Comparison of ENCODE assay signal across 15 cellular contexts in genomic region chr6:149691201-149691600, GRCh38. TPM values are rescaled to one million over a fixed set of nuclear protein-coding genes. Genes with fewer than 3 reads are reported as not detected.
DNase-seq lines count a peak whose midpoint lies in the region; ATAC-seq and TF ChIP-seq lines count a peak whose summit lies in the region.
"Had no signal": no experiment of that assay in that cellular context is flagged by ENCODE, and none has a peak within 500 bp of the region (broad histone marks: within the 10 kb centered on the region; RNA-seq: fewer than 3 reads in every experiment).

No MANE protein-coding gene starts in this region.

- H3K27me3 ChIP-seq in CD4-positive, CD25-positive, alpha-beta regulatory T cell (ENCODE audit: control insufficient read depth, insufficient read depth, low read length): no peaks in the 10 kb centered on the region
- no peaks in the 10 kb centered on the region for H3K27me3 ChIP-seq in CD4-positive, alpha-beta T cell (ENCODE audit: control insufficient read depth, insufficient read depth, low read length)
- H3K27me3 ChIP-seq in upper lobe of left lung: no peaks in the 10 kb centered on the region
- H3K27me3 ChIP-seq in Caco-2 (replicated peaks; ENCODE audit: control insufficient read depth, insufficient read depth, low read length): no peaks in the 10 kb centered on the region
- H3K27me3 ChIP-seq: BE2C had no signal

- H3K27ac Mint-ChIP-seq in CD4-positive, CD25-positive, alpha-beta regulatory T cell: peak overlapping the region; percentile 10 to 75 (median 26)
- H3K27ac Mint-ChIP-seq in CD4-positive, alpha-beta T cell: peak overlapping the region; percentile 50
- H3K27ac Mint-ChIP-seq in T-helper 17 cell (peak overlapping the region; percentile 82), progenitor cell of endocrine pancreas (peak overlapping the region; percentile 54), Caco-2 (ENCODE audit: unreplicated experiment) (no peak overlapping the region)
- no peak overlapping the region for H3K27ac Mint-ChIP-seq in stimulated activated naive B cell treated with anti-CD40 and anti-IgM and Interleukin-4, amounts not matched to agents 10 μg/mL and 1 μg/mL and 100 μg/mL, for 72 hours
- H3K27ac Mint-ChIP-seq: H9, IgD-negative memory B cell had no signal

- no peak overlapping the region for H3K4me3 ChIP-seq in CD4-positive, CD25-positive, alpha-beta regulatory T cell (ENCODE audit: low read depth, low read length)
- H3K4me3 ChIP-seq in upper lobe of left lung (no peak overlapping the region), Caco-2 (ENCODE audit: low read depth, low read length) (no peak overlapping the region)

- WGBS in upper lobe of left lung, 2 donors: 89 to 97% methylated on average over 2 of the region's 2 CpGs

- H3K27me3 Mint-ChIP-seq in CD4-positive, CD25-positive, alpha-beta regulatory T cell: no peaks in the 10 kb centered on the region
- no peaks in the 10 kb centered on the region for H3K27me3 Mint-ChIP-seq in CD4-positive, alpha-beta T cell
- no peaks in the 10 kb centered on the region for H3K27me3 Mint-ChIP-seq in T-helper 17 cell
- no peaks in the 10 kb centered on the region for H3K27me3 Mint-ChIP-seq in progenitor cell of endocrine pancreas
- no peaks in the 10 kb centered on the region for H3K27me3 Mint-ChIP-seq in Caco-2 (ENCODE audit: insufficient read depth, unreplicated experiment)
- no peaks in the 10 kb centered on the region for H3K27me3 Mint-ChIP-seq in stimulated activated naive B cell treated with anti-CD40 and anti-IgM and Interleukin-4, amounts not matched to agents 10 μg/mL and 1 μg/mL and 100 μg/mL, for 72 hours
- H3K27me3 Mint-ChIP-seq: CD8-positive, alpha-beta memory T cell; IgD-negative memory B cell had no signal

- H3K9me3 ChIP-seq in CD4-positive, CD25-positive, alpha-beta regulatory T cell (ENCODE audit: control insufficient read depth in 2 of 2, low read length in 2 of 2): no peaks in the 10 kb centered on the region
- no peaks in the 10 kb centered on the region for H3K9me3 ChIP-seq in CD4-positive, alpha-beta T cell (ENCODE audit: control insufficient read depth, low read length)
- H3K9me3 ChIP-seq in T-helper 17 cell (ENCODE audit: control insufficient read depth, low read length, poor library complexity, severe bottlenecking): no peaks in the 10 kb centered on the region
- no peaks in the 10 kb centered on the region for H3K9me3 ChIP-seq in upper lobe of left lung
- no peaks in the 10 kb centered on the region for H3K9me3 ChIP-seq in Caco-2
- H3K9me3 ChIP-seq: BE2C had no signal

- TF ChIP-seq EP300 in upper lobe of left lung (IDR thresholded peaks at IDR 0.05): no peak

- H3K9me3 Mint-ChIP-seq in CD4-positive, CD25-positive, alpha-beta regulatory T cell: peaks cover 0 to 1% (median 0%) of the 10 kb centered on the region in 7 donors
- no peaks in the 10 kb centered on the region for H3K9me3 Mint-ChIP-seq in CD4-positive, alpha-beta T cell
- no peaks in the 10 kb centered on the region for H3K9me3 Mint-ChIP-seq in progenitor cell of endocrine pancreas (ENCODE audit: low read depth)
- H3K9me3 Mint-ChIP-seq in Caco-2 (ENCODE audit: unreplicated experiment): no peaks in the 10 kb centered on the region
- H3K9me3 Mint-ChIP-seq in stimulated activated naive B cell treated with anti-CD40 and anti-IgM and Interleukin-4, amounts not matched to agents 10 μg/mL and 1 μg/mL and 100 μg/mL, for 72 hours: no peaks in the 10 kb centered on the region
- H3K9me3 Mint-ChIP-seq: CD8-positive, alpha-beta memory T cell; H9; IgD-negative memory B cell had no signal

- TF ChIP-seq CTCF in CD4-positive, alpha-beta T cell (IDR thresholded peaks at IDR 0.05): no peak
- TF ChIP-seq CTCF in progenitor cell of endocrine pancreas (IDR thresholded peaks at IDR 0.05; ENCODE audit: unreplicated experiment) (no peak), upper lobe of left lung (IDR thresholded peaks at IDR 0.05) (no peak), Caco-2 (IDR thresholded peaks at IDR 0.05; ENCODE audit: insufficient read depth in 1 of 2, low read depth in 1 of 2, low read length in 1 of 2, severe bottlenecking in 1 of 2, unreplicated experiment in 1 of 2) (no peak)

- peaks cover 44% of the 10 kb centered on the region for H3K36me3 ChIP-seq in CD4-positive, CD25-positive, alpha-beta regulatory T cell (ENCODE audit: control insufficient read depth, insufficient read depth, low read length)
- peaks cover 0 to 63% (median 19%) of the 10 kb centered on the region in 4 donors for H3K36me3 ChIP-seq in upper lobe of left lung
- H3K36me3 ChIP-seq in Caco-2 (ENCODE audit: control insufficient read depth, insufficient read depth, low read length): peaks cover 2% of the 10 kb centered on the region; the same call in 1 of the 2 replicates

- CTCF ChIA-PET in CD4-positive, alpha-beta T cell (lab: Charles Lee): interaction anchor here (1.1 kb wide), 1 partner anchor 9 kb away, joined by 3 read pairs; no protein-coding TSS in a partner anchor
- CTCF ChIA-PET in Caco-2 (lab: Charles Lee): no interaction called here

- intact Hi-C loops in CD4-positive, alpha-beta T cell (cut with DNase I, micrococcal nuclease): loop anchor here in 1 of 2 experiments (10.0 kb wide), 1 partner anchor 666 kb away; no protein-coding TSS in a partner anchor
- intact Hi-C loops in Caco-2 (cut with micrococcal nuclease; ENCODE audit: unreplicated experiment): no loop called here

- peaks cover 16 to 42% (median 29%) of the 10 kb centered on the region in 4 donors for H3K4me1 Mint-ChIP-seq in CD4-positive, CD25-positive, alpha-beta regulatory T cell
- H3K4me1 Mint-ChIP-seq in CD4-positive, alpha-beta T cell (ENCODE audit: low read depth): peaks cover 18% of the 10 kb centered on the region
- H3K4me1 Mint-ChIP-seq in T-helper 17 cell: peaks cover 23% of the 10 kb centered on the region
- H3K4me1 Mint-ChIP-seq in progenitor cell of endocrine pancreas (ENCODE audit: low read depth): peaks cover 1% of the 10 kb centered on the region
- no peaks in the 10 kb centered on the region for H3K4me1 Mint-ChIP-seq in Caco-2 (ENCODE audit: low read depth, unreplicated experiment)
- H3K4me1 Mint-ChIP-seq in stimulated activated naive B cell treated with anti-CD40 and anti-IgM and Interleukin-4, amounts not matched to agents 10 μg/mL and 1 μg/mL and 100 μg/mL, for 72 hours: peaks cover 5 to 7% of the 10 kb centered on the region in 2 donors
- H3K4me1 Mint-ChIP-seq: H9 had no signal

- no peak overlapping the region for H3K27ac ChIP-seq in CD4-positive, CD25-positive, alpha-beta regulatory T cell (ENCODE audit: insufficient read depth, low read length, poor library complexity, severe bottlenecking)
- no peak overlapping the region for H3K27ac ChIP-seq in CD4-positive, alpha-beta T cell (ENCODE audit: low read depth, low read length)
- no peak overlapping the region for H3K27ac ChIP-seq in upper lobe of left lung

- H3K36me3 Mint-ChIP-seq in CD4-positive, CD25-positive, alpha-beta regulatory T cell: peaks cover 19% of the 10 kb centered on the region
- peaks cover 61% of the 10 kb centered on the region for H3K36me3 Mint-ChIP-seq in CD4-positive, alpha-beta T cell (ENCODE audit: low read depth)
- H3K36me3 Mint-ChIP-seq in T-helper 17 cell (ENCODE audit: low read depth) (peaks cover 15% of the 10 kb centered on the region), progenitor cell of endocrine pancreas (ENCODE audit: insufficient read depth) (peaks cover 18% of the 10 kb centered on the region), Caco-2 (ENCODE audit: insufficient read depth, unreplicated experiment) (peaks cover 34% of the 10 kb centered on the region)
- peaks cover 26 to 44% of the 10 kb centered on the region in 2 donors for H3K36me3 Mint-ChIP-seq in stimulated activated naive B cell treated with anti-CD40 and anti-IgM and Interleukin-4, amounts not matched to agents 10 μg/mL and 1 μg/mL and 100 μg/mL, for 72 hours

- POLR2A ChIA-PET in CD4-positive, alpha-beta T cell (lab: Charles Lee): no interaction called here
- POLR2A ChIA-PET in Caco-2 (lab: Charles Lee): no interaction called here

- BruUV-seq in Caco-2 (replicated peaks; lab: Mats Ljungman, UMichigan): no TSS peak

- TF ChIP-seq POLR2A in upper lobe of left lung (IDR thresholded peaks at IDR 0.05): no peak

- no peak for ATAC-seq in CD4-positive, CD25-positive, alpha-beta regulatory T cell (ENCODE audit: low read depth in 2 of 2)
- ATAC-seq in CD4-positive, alpha-beta T cell (ENCODE audit: poor library complexity): no peak
- ATAC-seq in T-helper 17 cell (no peak), upper lobe of left lung (ENCODE audit: low FRiP score in 2 of 2) (no peak)
- ATAC-seq in stimulated activated naive B cell treated with anti-CD40 and anti-IgM and Interleukin-4, amounts not matched to agents 10 μg/mL and 1 μg/mL and 100 μg/mL, for 72 hours (replicated peaks): no peak

- no peak overlapping the region for H3K4me3 Mint-ChIP-seq in CD4-positive, CD25-positive, alpha-beta regulatory T cell
- H3K4me3 Mint-ChIP-seq in CD4-positive, alpha-beta T cell: no peak overlapping the region
- H3K4me3 Mint-ChIP-seq in T-helper 17 cell (no peak overlapping the region), progenitor cell of endocrine pancreas (ENCODE audit: low read depth) (no peak overlapping the region), Caco-2 (ENCODE audit: unreplicated experiment) (no peak overlapping the region)
- H3K4me3 Mint-ChIP-seq in stimulated activated naive B cell treated with anti-CD40 and anti-IgM and Interleukin-4, amounts not matched to agents 10 μg/mL and 1 μg/mL and 100 μg/mL, for 72 hours: no peak overlapping the region
- H3K4me3 Mint-ChIP-seq: CD8-positive, alpha-beta memory T cell; H9; IgD-negative memory B cell had no signal

- DNase-seq in CD4-positive, CD25-positive, alpha-beta regulatory T cell: no peak
- no peak for DNase-seq in CD4-positive, alpha-beta T cell
- DNase-seq in T-helper 17 cell (no peak), progenitor cell of endocrine pancreas (ENCODE audit: low spot score, unreplicated experiment) (no peak), upper lobe of left lung (no peak), Caco-2 (no peak)
- no peak for DNase-seq in stimulated activated naive B cell treated with anti-CD40 and anti-IgM and Interleukin-4, amounts not matched to agents 10 μg/mL and 1 μg/mL and 100 μg/mL, for 72 hours
- DNase-seq: ACHN; BE2C; C1 segment of cervical spinal cord; CD8-positive, alpha-beta memory T cell; COR-L47; H9; KBM-7 had no signal

- peaks cover 4% of the 10 kb centered on the region for H3K4me1 ChIP-seq in CD4-positive, CD25-positive, alpha-beta regulatory T cell (ENCODE audit: control insufficient read depth, insufficient read depth, low read length, poor library complexity, severe bottlenecking)
- no peaks in the 10 kb centered on the region for H3K4me1 ChIP-seq in upper lobe of left lung
- no peaks in the 10 kb centered on the region for H3K4me1 ChIP-seq in Caco-2
- H3K4me1 ChIP-seq: BE2C had no signal

RNA-seq across cellular contexts. Expression of gene LATS1, which starts 26.7 kb away (rescaled TPM):
- total RNA-seq in CD4-positive, CD25-positive, alpha-beta regulatory T cell: 40.9 TPM
- 10 to 100 TPM in 3 of 4 donors, 1 to 10 TPM in 1; 8.9 to 12.4 (median 12.1) TPM for polyA plus RNA-seq in CD4-positive, CD25-positive, alpha-beta regulatory T cell
- total RNA-seq in CD4-positive, alpha-beta T cell: 10 to 100 TPM; 36.1 to 39.6 TPM
- total RNA-seq in T-helper 17 cell: 10 to 100 TPM; 35.4 to 43.6 TPM
- total RNA-seq in progenitor cell of endocrine pancreas: 40.5 and 41.8 TPM in 2 replicates
- 10 to 100 TPM; 23.1 to 34.4 (median 29.9) TPM for total RNA-seq in upper lobe of left lung
- 28.7 and 31.3 TPM in 2 replicates for total RNA-seq in Caco-2 (2022)

RNA-seq across cellular contexts. Expression of gene KATNA1, which starts 42.7 kb away (rescaled TPM):
- 22.9 TPM for total RNA-seq in CD4-positive, CD25-positive, alpha-beta regulatory T cell
- polyA plus RNA-seq in CD4-positive, CD25-positive, alpha-beta regulatory T cell: 10 to 100 TPM; 26.3 to 35.5 (median 32.0) TPM
- total RNA-seq in CD4-positive, alpha-beta T cell: 10 to 100 TPM; 17.0 to 18.1 TPM
- total RNA-seq in T-helper 17 cell (10 to 100 TPM; 15.2 to 18.2 TPM), progenitor cell of endocrine pancreas (14.3 and 16.5 TPM in 2 replicates), upper lobe of left lung (10 to 100 TPM in 5 of 6 donors, 1 to 10 TPM in 1; 7.2 to 36.1 (median 16.3) TPM), Caco-2 (2022) (16.7 and 19.2 TPM in 2 replicates)

RNA-seq across cellular contexts. Expression of gene NUP43, which starts 55.1 kb away (rescaled TPM):
- 22.4 TPM for total RNA-seq in CD4-positive, CD25-positive, alpha-beta regulatory T cell
- 10 to 100 TPM in 1 of 4 donors, 1 to 10 TPM in 3; 4.0 to 10.7 (median 5.6) TPM for polyA plus RNA-seq in CD4-positive, CD25-positive, alpha-beta regulatory T cell
- 10 to 100 TPM; 14.2 to 14.5 TPM for total RNA-seq in CD4-positive, alpha-beta T cell
- total RNA-seq in T-helper 17 cell: 10 to 100 TPM; 13.7 to 16.3 TPM
- 58.0 and 60.8 TPM in 2 replicates for total RNA-seq in progenitor cell of endocrine pancreas
- total RNA-seq in upper lobe of left lung: 10 to 100 TPM; 11.1 to 29.3 (median 19.1) TPM
- total RNA-seq in Caco-2 (2022): 64.2 and 65.2 TPM in 2 replicates

RNA-seq across cellular contexts. Expression of gene PCMT1, which starts 58.3 kb away (rescaled TPM):
- 44.8 TPM for total RNA-seq in CD4-positive, CD25-positive, alpha-beta regulatory T cell
- 100 to 1,000 TPM; 166 to 228 (median 175) TPM for polyA plus RNA-seq in CD4-positive, CD25-positive, alpha-beta regulatory T cell
- 10 to 100 TPM; 14.4 to 15.7 TPM for total RNA-seq in CD4-positive, alpha-beta T cell
- 10 to 100 TPM; 32.4 to 32.9 TPM for total RNA-seq in T-helper 17 cell
- 63.1 and 63.5 TPM in 2 replicates for total RNA-seq in progenitor cell of endocrine pancreas
- 100 to 1,000 TPM in 2 of 6 donors, 10 to 100 TPM in 4; 25.1 to 129 (median 68.1) TPM for total RNA-seq in upper lobe of left lung
- 118 and 119 TPM in 2 replicates for total RNA-seq in Caco-2 (2022)

Comparison
In these comparisons a context has a peak if more than half of its experiments do, and no peak if none do; other contexts are left out.
1. H3K27ac Mint-ChIP-seq: peak in CD4-positive, CD25-positive, alpha-beta regulatory T cell (3 of 3), CD4-positive, alpha-beta T cell (single experiment), T-helper 17 cell (single experiment) and progenitor cell of endocrine pancreas (single experiment); none in Caco-2 (single experiment) and stimulated activated naive B cell treated with anti-CD40 and anti-IgM and Interleukin-4, amounts not matched to agents 10 μg/mL and 1 μg/mL and 100 μg/mL, for 72 hours (single experiment).